ENCODE assay signal across 2 cellular contexts in genomic region chr2:240782221-240782885, GRCh38.
TF ChIP-seq lines count a peak whose summit lies in the region.

No MANE protein-coding gene starts in this region.

TF ChIP-seq in HCT116, 20 proteins besides CTCF, POLR2A, EP300 and RAD21 (continued from another document):
- TF ChIP-seq SRF (IDR thresholded peaks at IDR 0.05; ENCODE audit: low read depth), result no peak
- no peak for TF ChIP-seq FOSL1 (IDR thresholded peaks at IDR 0.05; ENCODE audit: low read depth)
- TF ChIP-seq CEBPB (IDR thresholded peaks at IDR 0.05; ENCODE audit: low read depth), result no peak
- no peak for TF ChIP-seq EZH2phosphoT487 (IDR thresholded peaks at IDR 0.05; ENCODE audit: borderline replicate concordance)
- TF ChIP-seq ZNF274 (IDR thresholded peaks at IDR 0.05; ENCODE audit: low read depth, low read length), result no peak
- TF ChIP-seq CBX3 (IDR thresholded peaks at IDR 0.05; ENCODE audit: low read depth), result no peak
- no peak for TF ChIP-seq EGR1 (IDR thresholded peaks at IDR 0.05; ENCODE audit: low read depth)
- no peak for TF ChIP-seq SP1 (IDR thresholded peaks at IDR 0.05; ENCODE audit: low read depth)
- TF ChIP-seq POLR2AphosphoS5 (IDR thresholded peaks at IDR 0.05; ENCODE audit: low read depth, low read length), result no peak

TF ChIP-seq in HepG2, 621 proteins besides CTCF, POLR2A, EP300 and RAD21 (continued from another document):
- TF ChIP-seq ZNF629 (CRISPR knock-in tag; conservative IDR thresholded peaks at IDR 0.05), result peak; percentile 43
